18 cellular contexts compared by ENCODE assay signal in genomic region chr10:128725531-128725930, GRCh38.
DNase-seq lines count a peak whose midpoint lies in the region; ATAC-seq and TF ChIP-seq lines count a peak whose summit lies in the region.
"Had no signal": no experiment of that assay in that cellular context is flagged by ENCODE, and none has a peak within 500 bp of the region (broad histone marks: within the 10 kb centered on the region; RNA-seq: fewer than 3 reads in every experiment).

No MANE protein-coding gene starts in this region.

- H3K4me3 ChIP-seq in neural progenitor cell = no peak overlapping the region
- no peak overlapping the region for H3K4me3 ChIP-seq in aorta (ENCODE audit: low read length in 2 of 2)
- H3K4me3 ChIP-seq: BLaER1 had no signal

- H3K27me3 Mint-ChIP-seq in neural progenitor cell (ENCODE audit: insufficient read depth, low read depth) = peaks cover 3% of the 10 kb centered on the region
- peaks cover 10% of the 10 kb centered on the region for H3K27me3 Mint-ChIP-seq in nephron progenitor cell (ENCODE audit: low read depth, poor library complexity)
- H3K27me3 Mint-ChIP-seq: B cell had no signal

- H3K27ac ChIP-seq in neural progenitor cell = no peak overlapping the region
- no peak overlapping the region for H3K27ac ChIP-seq in aorta (ENCODE audit: low read depth in 1 of 2, low read length in 2 of 2)
- H3K27ac ChIP-seq: 22Rv1, BLaER1, C4-2B had no signal

- no peaks in the 10 kb centered on the region for H3K27me3 ChIP-seq in neural progenitor cell
- no peaks in the 10 kb centered on the region for H3K27me3 ChIP-seq in aorta (ENCODE audit: control insufficient read depth in 1 of 2, insufficient read depth in 2 of 2, low read length in 1 of 2)
- H3K27me3 ChIP-seq: BLaER1 had no signal

- WGBS in aorta, 2 donors = 77 to 84% methylated on average over 2 of the region's 2 CpGs

- no peak overlapping the region for H3K9ac ChIP-seq in neural progenitor cell
- H3K9ac ChIP-seq: BLaER1 had no signal

- ATAC-seq in left cardiac atrium (no peak), aorta (ENCODE audit: low FRiP score) (peak; percentile 17)
- ATAC-seq: CD8-positive, alpha-beta T cell had no signal

- H3K79me2 ChIP-seq in neural progenitor cell (ENCODE audit: low read depth) = no peaks in the 10 kb centered on the region

- no peak overlapping the region for H2AFZ ChIP-seq in neural progenitor cell (replicated peaks)

- no peaks in the 10 kb centered on the region for H4K20me1 ChIP-seq in neural progenitor cell (ENCODE audit: low read depth)
- H4K20me1 ChIP-seq: BLaER1 had no signal

- H3K9me3 Mint-ChIP-seq in neural progenitor cell (no peaks in the 10 kb centered on the region), nephron progenitor cell (no peaks in the 10 kb centered on the region)
- H3K9me3 Mint-ChIP-seq: CD8-positive, alpha-beta T cell had no signal

- intact Hi-C loops in cardiac septum (cut with DNase I) (no loop called here), left cardiac atrium (cut with DNase I) (no loop called here), aorta (cut with DNase I) (no loop called here)

- H3K4me2 ChIP-seq in neural progenitor cell = no peak overlapping the region

- no peak overlapping the region for H3K4me3 Mint-ChIP-seq in neural progenitor cell
- H3K4me3 Mint-ChIP-seq in nephron progenitor cell = no peak overlapping the region
- H3K4me3 Mint-ChIP-seq: B cell; CD4-positive, CD25-positive, alpha-beta regulatory T cell; CD8-positive, alpha-beta T cell had no signal

- peaks cover 5% of the 10 kb centered on the region for H3F3A ChIP-seq in neural progenitor cell (ENCODE audit: low read depth)

- H3K27ac Mint-ChIP-seq in neural progenitor cell (peak overlapping the region; percentile 25), nephron progenitor cell (no peak overlapping the region)
- H3K27ac Mint-ChIP-seq: B cell; CD4-positive, CD25-positive, alpha-beta regulatory T cell; CD8-positive, alpha-beta T cell had no signal

- no peaks in the 10 kb centered on the region for H3K9me3 ChIP-seq in neural progenitor cell (ENCODE audit: low read depth)
- H3K9me3 ChIP-seq in aorta (ENCODE audit: control insufficient read depth, low read length) = peaks cover 1% of the 10 kb centered on the region
- H3K9me3 ChIP-seq: BLaER1 had no signal

- no peak for TF ChIP-seq CTCF in neural progenitor cell (IDR thresholded peaks at IDR 0.05)
- TF ChIP-seq CTCF in nephron progenitor cell (IDR thresholded peaks at IDR 0.05) = no peak

- H3K36me3 Mint-ChIP-seq in neural progenitor cell = no peaks in the 10 kb centered on the region
- peaks cover 5% of the 10 kb centered on the region for H3K36me3 Mint-ChIP-seq in nephron progenitor cell (ENCODE audit: low read depth)
- H3K36me3 Mint-ChIP-seq: CD4-positive, CD25-positive, alpha-beta regulatory T cell; CD8-positive, alpha-beta T cell had no signal

- H3K4me1 ChIP-seq in neural progenitor cell = peaks cover 25% of the 10 kb centered on the region
- no peaks in the 10 kb centered on the region for H3K4me1 ChIP-seq in aorta (ENCODE audit: control insufficient read depth in 1 of 2, insufficient read depth in 2 of 2, low read length in 2 of 2)

- H3K4me1 Mint-ChIP-seq in neural progenitor cell (peaks cover 9% of the 10 kb centered on the region), nephron progenitor cell (peaks cover 66% of the 10 kb centered on the region)
- H3K4me1 Mint-ChIP-seq: B cell had no signal

- no peaks in the 10 kb centered on the region for H3K36me3 ChIP-seq in neural progenitor cell
- no peaks in the 10 kb centered on the region for H3K36me3 ChIP-seq in aorta (ENCODE audit: control insufficient read depth in 1 of 2, insufficient read depth in 2 of 2, low read length in 1 of 2)
- H3K36me3 ChIP-seq: BLaER1 had no signal

- DNase-seq in cardiac septum (ENCODE audit: low spot score) = peak; percentile 56
- DNase-seq in left cardiac atrium = no peak
- DNase-seq in neural progenitor cell (ENCODE audit: low spot score) = no peak
- no peak for DNase-seq in aorta
- no peak for DNase-seq in effector CD8-positive, alpha-beta T cell (lab: John Stamatoyannopoulos, UW)
- no peak for DNase-seq in nephron progenitor cell
- DNase-seq: CD4-positive, CD25-positive, alpha-beta regulatory T cell; CD8-positive, alpha-beta T cell; DMS 273 treated with DMSO at 0.1 percent for 48 hours; DMS79; GF-D8; GOT3; H7; HCEC 1CT had no signal
